In genomic region chr1:219771039-219771438, GRCh38 we compare ENCODE assay signal across 2 cellular contexts.
TF ChIP-seq lines count a peak whose summit lies in the region.

No MANE protein-coding gene starts in this region.

TF ChIP-seq in HepG2, 621 proteins besides CTCF, POLR2A, EP300 and RAD21 (continued from another document):
- TF ChIP-seq RARA (CRISPR knock-in tag; IDR thresholded peaks at IDR 0.05) (0 out of 2 replicates have a peak, but pooled peaks have one; percentile 13), NPAS2 (CRISPR knock-in tag; IDR thresholded peaks at IDR 0.05; ENCODE audit: borderline replicate concordance) (no peak)

TF ChIP-seq in SK-N-SH treated with all-trans-retinoic acid at 6 μM for 48 hours, 23 proteins besides CTCF, POLR2A, EP300 and RAD21 (continued from another document):
- no peak; the same call in 1 of the 2 replicates for TF ChIP-seq POU6F1 (CRISPR knock-in tag; IDR thresholded peaks at IDR 0.05; ENCODE audit: borderline replicate concordance, low read depth)
- no peak for TF ChIP-seq ARNTL (CRISPR knock-in tag; IDR thresholded peaks at IDR 0.05; ENCODE audit: borderline replicate concordance, low read depth)
- no peak for TF ChIP-seq TCF4 (CRISPR knock-in tag; IDR thresholded peaks at IDR 0.05; ENCODE audit: borderline replicate concordance)
- no peak for TF ChIP-seq ISL1 (CRISPR knock-in tag; IDR thresholded peaks at IDR 0.05)
- TF ChIP-seq ZFP3 (CRISPR knock-in tag; IDR thresholded peaks at IDR 0.05), result no peak
- no peak for TF ChIP-seq OSR1 (CRISPR knock-in tag; IDR thresholded peaks at IDR 0.05)
- TF ChIP-seq ZC3H10 (CRISPR knock-in tag; IDR thresholded peaks at IDR 0.05), result peak; percentile 54; the same call in 1 of the 2 replicates
- no peak for TF ChIP-seq CREB5 (CRISPR knock-in tag; IDR thresholded peaks at IDR 0.05; ENCODE audit: low read depth)
